ENCODE assay signal across 8 cellular contexts in the genomic region with DNA sequence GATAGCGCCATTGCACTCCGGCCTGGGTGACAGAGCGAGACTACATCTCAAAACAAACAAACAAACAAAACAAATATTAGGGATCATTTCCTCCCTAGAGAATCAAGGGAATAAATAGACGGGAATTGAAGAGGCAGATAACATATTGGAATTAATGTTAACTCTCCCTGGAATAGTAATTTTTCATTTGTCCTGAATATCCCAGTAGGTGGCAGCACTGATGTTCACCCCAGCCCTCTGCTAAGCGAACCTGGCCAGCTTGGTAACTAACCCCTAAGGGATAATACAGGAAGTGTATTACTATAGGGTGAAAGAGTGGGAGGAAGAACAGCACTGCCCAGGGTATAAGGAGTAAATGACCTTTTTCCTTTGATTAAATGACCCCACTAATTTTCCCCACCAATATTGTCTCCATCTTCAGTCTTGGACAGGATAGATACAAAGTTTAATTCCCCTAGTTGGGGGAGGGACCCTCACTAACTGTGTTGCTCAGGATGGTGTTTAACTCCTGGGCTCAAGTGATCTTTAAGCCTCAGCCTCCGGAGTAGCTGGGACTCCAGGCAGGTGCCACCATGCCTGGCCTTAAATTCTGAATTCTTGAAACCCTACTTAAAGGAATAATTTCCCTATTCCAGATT. TPM values are rescaled to one million over a fixed set of nuclear protein-coding genes. Genes with fewer than 3 reads are reported as not detected.
A peak's percentile ranks its signal among the peaks of the same experiment; 100 is the strongest.
DNase-seq lines count a peak whose midpoint lies in the region; ATAC-seq, FAIRE-seq and TF ChIP-seq lines count a peak whose summit lies in the region.

No MANE protein-coding gene starts in this region.

- TF ChIP-seq CTCF in A549 (IDR thresholded peaks at IDR 0.05) (peak; percentile 67), endothelial cell (IDR thresholded peaks at IDR 0.05; ENCODE audit: unreplicated experiment) (peak; percentile 61), psoas muscle (IDR thresholded peaks at IDR 0.05) (no peak)

- TF ChIP-seq EP300 in A549 (IDR thresholded peaks at IDR 0.05): no peak

- no peaks in the 10 kb centered on the region for H3K9me3 Mint-ChIP-seq in endothelial cell (ENCODE audit: unreplicated experiment)
- no peaks in the 10 kb centered on the region for H3K9me3 Mint-ChIP-seq in natural killer cell treated with Interleukin-12 subunit alpha and Interleukin-12 subunit beta and Interleukin-15 and Interleukin-18, amount 100 ng/mL, for 72 hours

- peak; percentile 56 to 59 for TF ChIP-seq RAD21 in A549 (conservative IDR thresholded peaks at IDR 0.05 in 1 of 2, IDR thresholded peaks at IDR 0.05 in 1 of 2)

- H3K36me3 ChIP-seq in psoas muscle (ENCODE audit: insufficient read depth in 1 of 2, low read depth in 1 of 2): no peaks in the 10 kb centered on the region

- H3K4me2 ChIP-seq in A549: peak overlapping the region; percentile 24; the same call in 1 of the 3 replicates

- H3K27me3 Mint-ChIP-seq in endothelial cell (ENCODE audit: unreplicated experiment): no peaks in the 10 kb centered on the region
- H3K27me3 Mint-ChIP-seq in natural killer cell treated with Interleukin-12 subunit alpha and Interleukin-12 subunit beta and Interleukin-15 and Interleukin-18, amount 100 ng/mL, for 72 hours: peaks cover 0 to 3% of the 10 kb centered on the region in 2 donors

- no peaks in the 10 kb centered on the region for H3K4me1 ChIP-seq in A549
- H3K4me1 ChIP-seq in psoas muscle: no peaks in the 10 kb centered on the region

- intact Hi-C loops in psoas muscle (cut with DNase I): no loop called here

- TF ChIP-seq POLR2A in A549 (IDR thresholded peaks at IDR 0.05; ENCODE audit: low read length): no peak

- H3K4me1 Mint-ChIP-seq in endothelial cell (ENCODE audit: unreplicated experiment): peaks cover 13% of the 10 kb centered on the region
- H3K4me1 Mint-ChIP-seq in natural killer cell treated with Interleukin-12 subunit alpha and Interleukin-12 subunit beta and Interleukin-15 and Interleukin-18, amount 100 ng/mL, for 72 hours (ENCODE audit: low read depth in 2 of 2): no peaks in the 10 kb centered on the region

- H3K27ac ChIP-seq in A549 (no peak overlapping the region), psoas muscle (no peak overlapping the region)

- no peak for FAIRE-seq in A549 (lab: Jason Lieb, UNC)

- H3K27me3 ChIP-seq in psoas muscle (ENCODE audit: insufficient read depth in 3 of 3, low read length in 2 of 3): no peaks in the 10 kb centered on the region

- CTCF ChIA-PET in A549 (lab: Yijun Ruan, JAX): interaction anchor here (0.6 to 3.3 kb wide), 20 partner anchors 10 to 788 kb away, joined by 3 to 14 read pairs (median 3); a partner anchor contains a TSS

- in situ Hi-C loops in SK-MEL-5 (cut with HindIII; ENCODE audit: low pct_unique_long_range_greater_than_20kb, low sequenced_read_pairs): no loop called here

- no peak overlapping the region for H3K27ac Mint-ChIP-seq in endothelial cell (ENCODE audit: unreplicated experiment)
- H3K27ac Mint-ChIP-seq in natural killer cell treated with Interleukin-12 subunit alpha and Interleukin-12 subunit beta and Interleukin-15 and Interleukin-18, amount 100 ng/mL, for 72 hours: no peak overlapping the region

- 36% methylated on average over 6 of the region's 6 CpGs for WGBS in A549 (ENCODE audit: missing lambda C conversion rate)
- 62 to 63% (median 63%) methylated on average over 6 of the region's 6 CpGs for WGBS in psoas muscle, 3 donors

- no peak overlapping the region for H3K4me3 ChIP-seq in A549
- no peak overlapping the region for H3K4me3 ChIP-seq in psoas muscle

- DNase-seq in A549 (ENCODE audit: low read depth in 1 of 2, low spot score in 1 of 2) (peak; percentile 69 to 83), DMS53 treated with DMSO at 0.1 percent for 48 hours (lab: John Stamatoyannopoulos, UW; ENCODE audit: unreplicated experiment) (peak; percentile 56), HK-2 (ENCODE audit: unreplicated experiment) (peak; percentile 31), SK-MEL-5 (ENCODE audit: low read depth, low spot score) (peak; percentile 71), endothelial cell (ENCODE audit: low spot score) (peak; percentile 40), NCI-H2081 (lab: John Stamatoyannopoulos, UW) (no peak), psoas muscle (no peak)
- DNase-seq in natural killer cell treated with Interleukin-12 subunit alpha and Interleukin-12 subunit beta and Interleukin-15 and Interleukin-18, amount 100 ng/mL, for 72 hours (ENCODE audit: low spot score): no peak

- peak; percentile 93 to 96 for ATAC-seq in A549
- ATAC-seq in natural killer cell treated with Interleukin-12 subunit alpha and Interleukin-12 subunit beta and Interleukin-15 and Interleukin-18, amount 100 ng/mL, for 72 hours: peak; percentile 73 to 78
- no peak for ATAC-seq in psoas muscle

- POLR2A ChIA-PET in A549 (lab: Yijun Ruan, JAX): interaction anchor here (0.6 kb wide), 1 partner anchor 195 kb away, joined by 3 read pairs; no protein-coding TSS in a partner anchor

- H3K9me3 ChIP-seq in A549 (no peaks in the 10 kb centered on the region), psoas muscle (no peaks in the 10 kb centered on the region)

- no peaks in the 10 kb centered on the region for H3K36me3 Mint-ChIP-seq in endothelial cell (ENCODE audit: low read depth, unreplicated experiment)
- H3K36me3 Mint-ChIP-seq in natural killer cell treated with Interleukin-12 subunit alpha and Interleukin-12 subunit beta and Interleukin-15 and Interleukin-18, amount 100 ng/mL, for 72 hours: no peaks in the 10 kb centered on the region

- no peak overlapping the region for H3K4me3 Mint-ChIP-seq in endothelial cell (ENCODE audit: unreplicated experiment)
- H3K4me3 Mint-ChIP-seq in natural killer cell treated with Interleukin-12 subunit alpha and Interleukin-12 subunit beta and Interleukin-15 and Interleukin-18, amount 100 ng/mL, for 72 hours: no peak overlapping the region

TF ChIP-seq in A549, 52 proteins besides CTCF, POLR2A, EP300 and RAD21:
- no peak for TF ChIP-seq FOSB (CRISPR knock-in tag; IDR thresholded peaks at IDR 0.05)
- TF ChIP-seq KDM5A (IDR thresholded peaks at IDR 0.05): no peak
- TF ChIP-seq SMC3 (IDR thresholded peaks at IDR 0.05): peak; percentile 56

RNA-seq across cellular contexts. Expression of a gene that starts 40.5 kb away (rescaled TPM):
- 0.68 and 0.91 TPM in 2 replicates for polyA plus RNA-seq in A549 (2011; rRNA removed)
- polyA plus RNA-seq in A549 (2012; cell fraction: cytosol; rRNA removed): 0.03 and 0.05 TPM in 2 replicates
- polyA plus RNA-seq in A549 (2012; cell fraction: nucleus; rRNA removed): 0.14 and 0.84 TPM in 2 replicates
- 0.16 to 0.30 TPM (median 0.25 TPM) in 3 replicates for polyA plus RNA-seq in A549 (2017; fragmentation: RNase III; extraction: RNeasy Plus Mini Kit Qiagen cat#74134 plus additional on column Dnase treatment)
- 0.17 and 0.92 TPM in 2 replicates for polyA minus RNA-seq in A549 (2011; rRNA and poly(A)+ RNA removed)
- total RNA-seq in SK-MEL-5 (2014; rRNA removed; shearing (Covaris generic)): not detected in 2 replicates
- not detected in 2 replicates for polyA plus RNA-seq in SK-MEL-5 (2015; cell fraction: cytosol; rRNA removed)
- not detected in 2 replicates for polyA plus RNA-seq in SK-MEL-5 (2015; cell fraction: nucleus; rRNA removed)
- total RNA-seq in endothelial cell (ENCODE audit: unreplicated experiment): 0.64 TPM
- total RNA-seq in natural killer cell treated with Interleukin-12 subunit alpha and Interleukin-12 subunit beta and Interleukin-15 and Interleukin-18, amount 100 ng/mL, for 72 hours: 10 to 100 TPM in 1 of 2 donors, not detected in 1; 10.3 TPM
- under 1 TPM; 0.08 to 0.37 (median 0.35) TPM for total RNA-seq in psoas muscle
- polyA plus RNA-seq in psoas muscle: under 1 TPM in 2 of 3 donors, not detected in 1; 0.03 to 0.06 TPM

RNA-seq across cellular contexts. Expression of a gene that starts 43.0 kb away (rescaled TPM):
- polyA plus RNA-seq in A549 (2011; rRNA removed) (0.05 TPM in 1 of 2 replicates, not detected in the other), A549 (2017; fragmentation: RNase III; extraction: RNeasy Plus Mini Kit Qiagen cat#74134 plus additional on column Dnase treatment) (not detected in 3 replicates), psoas muscle (not detected)
- not detected in 2 replicates for polyA plus RNA-seq in A549 (2012; cell fraction: cytosol; rRNA removed)
- polyA plus RNA-seq in A549 (2012; cell fraction: nucleus; rRNA removed): not detected in 2 replicates
- polyA minus RNA-seq in A549 (2011; rRNA and poly(A)+ RNA removed): 0.05 TPM in 1 of 2 replicates, not detected in the other
- not detected in 2 replicates for total RNA-seq in SK-MEL-5 (2014; rRNA removed; shearing (Covaris generic))
- polyA plus RNA-seq in SK-MEL-5 (2015; cell fraction: cytosol; rRNA removed): not detected in 2 replicates
- not detected in 2 replicates for polyA plus RNA-seq in SK-MEL-5 (2015; cell fraction: nucleus; rRNA removed)
- total RNA-seq in endothelial cell (ENCODE audit: unreplicated experiment) (4.5 TPM), psoas muscle (under 1 TPM in 1 of 4 donors, not detected in 3; 0.19 TPM)
- total RNA-seq in natural killer cell treated with Interleukin-12 subunit alpha and Interleukin-12 subunit beta and Interleukin-15 and Interleukin-18, amount 100 ng/mL, for 72 hours: not detected

Comparison
In these comparisons a context has a peak if more than half of its experiments do, and no peak if none do; other contexts are left out.
1. ATAC-seq: peak in A549 (2 of 2) and natural killer cell treated with Interleukin-12 subunit alpha and Interleukin-12 subunit beta and Interleukin-15 and Interleukin-18, amount 100 ng/mL, for 72 hours (2 of 2); none in psoas muscle (0 of 4).
2. DNase-seq: peak in A549 (2 of 2), DMS53 treated with DMSO at 0.1 percent for 48 hours (single experiment), HK-2 (single experiment), SK-MEL-5 (single experiment) and endothelial cell (single experiment); none in natural killer cell treated with Interleukin-12 subunit alpha and Interleukin-12 subunit beta and Interleukin-15 and Interleukin-18, amount 100 ng/mL, for 72 hours (single experiment), NCI-H2081 (0 of 2) and psoas muscle (0 of 2).